24 cellular contexts compared by ENCODE assay signal in the genomic region with DNA sequence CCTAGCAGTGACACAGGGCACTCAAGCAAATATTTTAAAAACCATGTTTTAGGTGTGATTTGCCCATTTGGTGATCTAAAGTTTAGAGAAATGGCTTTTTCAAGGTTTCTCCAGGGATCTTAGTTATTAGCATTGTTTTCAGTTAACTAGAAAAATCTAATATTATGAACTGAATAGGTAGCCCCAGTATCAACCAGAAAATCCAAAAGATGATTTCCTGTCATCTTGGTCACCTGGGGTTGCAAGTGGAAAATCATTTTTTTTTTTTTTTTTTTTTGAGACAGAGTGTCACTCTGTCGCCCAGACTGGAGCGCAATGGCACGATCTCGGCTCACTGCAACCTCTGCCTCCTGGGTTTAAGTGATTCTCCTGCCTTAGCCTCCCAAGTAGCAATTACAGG.
"Had no signal": no experiment of that assay in that cellular context is flagged by ENCODE, and none has a peak within 500 bp of the region (broad histone marks: within the 10 kb centered on the region; RNA-seq: fewer than 3 reads in every experiment).

No MANE protein-coding gene starts in this region.

- H3K27ac ChIP-seq: colonic mucosa, epithelial cell of prostate, esophagus squamous epithelium, gastrocnemius medialis, heart right ventricle, left lung, lower lobe of right lung had no signal

- H3K27me3 ChIP-seq: colonic mucosa, esophagus squamous epithelium, gastrocnemius medialis, heart right ventricle had no signal

- H3K4me3 ChIP-seq: colonic mucosa, esophagus squamous epithelium, gastrocnemius medialis, heart right ventricle, left lung, lower lobe of right lung had no signal

- ATAC-seq: effector memory CD8-positive, alpha-beta T cell; esophagus mucosa; gastrocnemius medialis; heart right ventricle; left cardiac atrium; left lung; left ventricle myocardium superior; lower lobe of right lung; naive thymus-derived CD4-positive, alpha-beta T cell had no signal

- H3K4me1 Mint-ChIP-seq: endodermal cell; naive thymus-derived CD4-positive, alpha-beta T cell had no signal

- H3K27me3 Mint-ChIP-seq: dendritic cell treated with granulocyte-macrophage colony-stimulating factor and Interleukin-4, amounts not matched to agents 40 ng/mL and 50 ng/mL, for 4 days had no signal

- DNase-seq: colonic mucosa; cortex of kidney; effector CD8-positive, alpha-beta T cell; effector memory CD8-positive, alpha-beta T cell; endodermal cell; erythroblast; esophagus squamous epithelium; foreskin fibroblast; foreskin melanocyte; gastrocnemius medialis; glutamatergic neuron; head of caudate nucleus; heart right ventricle; hippocampal formation; left cardiac atrium; left lung; left ventricle myocardium superior; lower lobe of right lung; mesenchymal stem cell; midbrain; naive thymus-derived CD4-positive, alpha-beta T cell had no signal

- H3K36me3 ChIP-seq: colonic mucosa, esophagus squamous epithelium, gastrocnemius medialis, heart right ventricle, left lung, lower lobe of right lung had no signal

- H3K4me3 Mint-ChIP-seq: dendritic cell treated with granulocyte-macrophage colony-stimulating factor and Interleukin-4, amounts not matched to agents 40 ng/mL and 50 ng/mL, for 4 days; effector memory CD8-positive, alpha-beta T cell; endodermal cell; naive thymus-derived CD4-positive, alpha-beta T cell had no signal

- H3K9me3 ChIP-seq: colonic mucosa, gastrocnemius medialis, lower lobe of right lung had no signal

- H3K27ac Mint-ChIP-seq: dendritic cell treated with granulocyte-macrophage colony-stimulating factor and Interleukin-4, amounts not matched to agents 40 ng/mL and 50 ng/mL, for 4 days; effector memory CD8-positive, alpha-beta T cell; endodermal cell; naive thymus-derived CD4-positive, alpha-beta T cell had no signal

- H3K4me1 ChIP-seq: colonic mucosa, esophagus squamous epithelium, gastrocnemius medialis, heart right ventricle, left lung, lower lobe of right lung had no signal
